Comparison of ENCODE assay signal across 10 cellular contexts in the genomic region with DNA sequence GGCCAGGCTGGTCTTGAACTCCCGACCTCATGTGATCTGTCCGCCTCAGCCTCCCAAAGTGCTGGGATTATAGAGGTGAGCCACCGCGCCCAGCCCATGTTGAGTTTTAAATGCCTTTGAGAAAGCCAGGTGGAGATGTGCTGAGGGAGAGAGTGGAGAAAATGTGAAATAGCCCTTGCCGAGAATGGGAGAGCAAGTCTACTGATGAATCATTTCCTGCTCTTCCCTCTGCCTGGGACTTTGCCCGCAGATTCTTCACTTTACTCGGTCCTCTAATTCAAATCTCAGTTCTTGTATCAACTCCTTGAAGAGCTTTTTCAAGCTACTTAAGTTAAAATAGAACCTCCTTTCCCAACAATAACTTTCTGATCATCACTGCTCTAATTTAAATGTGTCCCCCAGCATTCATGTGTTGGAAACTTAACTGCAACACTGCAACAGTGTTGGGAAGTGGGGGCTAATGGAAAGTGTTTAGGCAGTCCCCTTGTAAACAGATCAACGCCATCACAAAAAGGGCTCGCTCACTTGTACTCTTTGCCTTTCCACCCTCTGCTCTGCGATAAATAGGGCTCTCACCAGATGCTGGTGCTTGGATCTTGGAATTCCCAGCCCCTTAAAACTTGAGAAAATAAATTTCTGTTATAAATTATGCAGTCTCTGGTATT. TPM values are rescaled to one million over a fixed set of nuclear protein-coding genes. Genes with fewer than 3 reads are reported as not detected.
DNase-seq lines count a peak whose midpoint lies in the region; ATAC-seq and TF ChIP-seq lines count a peak whose summit lies in the region.
"Had no signal": no experiment of that assay in that cellular context is flagged by ENCODE, and none has a peak within 500 bp of the region (broad histone marks: within the 10 kb centered on the region; RNA-seq: fewer than 3 reads in every experiment).

No MANE protein-coding gene starts in this region.

- no peak for TF ChIP-seq EP300 in esophagus muscularis mucosa (IDR thresholded peaks at IDR 0.05)

- peaks cover 0 to 7% (median 0%) of the 10 kb centered on the region in 4 donors for H3K4me1 ChIP-seq in Peyer's patch
- H3K4me1 ChIP-seq in esophagus muscularis mucosa: peaks cover 46 to 74% (median 65%) of the 10 kb centered on the region in 4 donors
- peaks cover 15 to 23% of the 10 kb centered on the region in 2 experiments for H3K4me1 ChIP-seq in trophoblast cell (ENCODE audit: control insufficient read depth in 1 of 2, insufficient read depth in 2 of 2, low read length in 2 of 2)

- H3K4me2 ChIP-seq in trophoblast cell (ENCODE audit: low read length): no peak overlapping the region

- H2BK12ac ChIP-seq in trophoblast cell (ENCODE audit: low read length): peak overlapping the region; percentile 95

- no peaks in the 10 kb centered on the region for H3K36me3 ChIP-seq in Peyer's patch
- no peaks in the 10 kb centered on the region for H3K36me3 ChIP-seq in esophagus muscularis mucosa
- H3K36me3 ChIP-seq in trophoblast cell (ENCODE audit: control insufficient read depth in 1 of 2, insufficient read depth in 2 of 2, low read length in 2 of 2): peaks cover 0 to 2% of the 10 kb centered on the region in 2 experiments

- no peak for TF ChIP-seq CTCF in Peyer's patch (IDR thresholded peaks at IDR 0.05)
- TF ChIP-seq CTCF in esophagus muscularis mucosa (IDR thresholded peaks at IDR 0.05): no peak

- H2AFZ ChIP-seq in trophoblast cell (ENCODE audit: insufficient read depth, low read length, poor library complexity): no peak overlapping the region

- no peak overlapping the region for H3K23ac ChIP-seq in trophoblast cell (ENCODE audit: low read length)

- DNase-seq in EL: peak; percentile 82
- DNase-seq in Peyer's patch: peak in 1 of 3 donors; percentile 76
- DNase-seq in esophagus muscularis mucosa (ENCODE audit: extremely low spot score): peak; percentile 88
- DNase-seq in trophoblast cell: peak; percentile 74 to 85
- DNase-seq in posterior cingulate gyrus: no peak
- no peak for DNase-seq in NOMO-1 treated with DMSO at 0.1 percent for 48 hours (lab: John Stamatoyannopoulos, UW; ENCODE audit: unreplicated experiment)
- DNase-seq in sciatic nerve (ENCODE audit: low spot score): no peak
- DNase-seq: NCI-H2227 treated with DMSO at 0.1 percent for 48 hours, T-helper 17 cell had no signal

- H3K79me1 ChIP-seq in trophoblast cell (ENCODE audit: low read length): peaks cover 19% of the 10 kb centered on the region

- peak overlapping the region; percentile 84 for H3K18ac ChIP-seq in trophoblast cell (ENCODE audit: low read length)

- peak overlapping the region; percentile 87 for H3K4ac ChIP-seq in trophoblast cell (ENCODE audit: low read depth, low read length)

- H3K27ac ChIP-seq in Peyer's patch: peak overlapping the region; percentile 20 to 76 (median 50)
- H3K27ac ChIP-seq in esophagus muscularis mucosa (replicated peaks in 1 of 4): peak overlapping the region; percentile 72 to 77 (median 74)
- H3K27ac ChIP-seq in trophoblast cell (ENCODE audit: low read depth, low read length): peak overlapping the region; percentile 91

- H3K4me3 ChIP-seq in Peyer's patch (no peak overlapping the region), esophagus muscularis mucosa (no peak overlapping the region), trophoblast cell (ENCODE audit: low read depth, low read length) (no peak overlapping the region)

- no peak overlapping the region for H4K12ac ChIP-seq in trophoblast cell (ENCODE audit: low read depth, low read length)

- no peak overlapping the region for H3K9ac ChIP-seq in trophoblast cell (ENCODE audit: low read length)

- 80% methylated on average over 10 of the region's 10 CpGs for WGBS in esophagus muscularis mucosa
- WGBS in trophoblast cell (ENCODE audit: extremely low coverage, insufficient coverage, insufficient read length): no CpG with 5 or more reads among the region's 10 CpGs

- TF ChIP-seq POLR2A in Peyer's patch (IDR thresholded peaks at IDR 0.05) (no peak), esophagus muscularis mucosa (IDR thresholded peaks at IDR 0.05; ENCODE audit: low read depth) (no peak)

- peak overlapping the region; percentile 82 for H2BK120ac ChIP-seq in trophoblast cell (ENCODE audit: insufficient read depth, low read length, poor library complexity)

- peak overlapping the region; percentile 75 for H4K91ac ChIP-seq in trophoblast cell (ENCODE audit: low read depth, low read length)

- intact Hi-C loops in esophagus muscularis mucosa (cut with DNase I): no loop called here
- intact Hi-C loops in posterior cingulate gyrus (cut with DNase I): no loop called here
- intact Hi-C loops in sciatic nerve (cut with DNase I): no loop called here

- no peaks in the 10 kb centered on the region for H3K27me3 ChIP-seq in Peyer's patch
- no peaks in the 10 kb centered on the region for H3K27me3 ChIP-seq in esophagus muscularis mucosa
- H3K27me3 ChIP-seq in trophoblast cell (ENCODE audit: insufficient read depth, low read length): no peaks in the 10 kb centered on the region

- H3K14ac ChIP-seq in trophoblast cell (ENCODE audit: low read length): peak overlapping the region; percentile 79

- peaks cover 8% of the 10 kb centered on the region for H3K79me2 ChIP-seq in trophoblast cell (ENCODE audit: control insufficient read depth, insufficient read depth, low read length, poor library complexity)

- ATAC-seq in sciatic nerve (no peak), HG02970 (IDR thresholded peaks at IDR 0.05; ENCODE audit: low FRiP score, unreplicated experiment) (no peak)
- ATAC-seq: T-helper 17 cell had no signal

- peak overlapping the region; percentile 86 for H2BK5ac ChIP-seq in trophoblast cell (ENCODE audit: low read depth, low read length, poor library complexity)

- H2AK5ac ChIP-seq in trophoblast cell (ENCODE audit: low read length): peak overlapping the region; percentile 92

- H4K8ac ChIP-seq in trophoblast cell (ENCODE audit: low read depth, low read length): peak overlapping the region; percentile 67

- H3K9me3 ChIP-seq in Peyer's patch: no peaks in the 10 kb centered on the region
- H3K9me3 ChIP-seq in esophagus muscularis mucosa: no peaks in the 10 kb centered on the region
- H3K9me3 ChIP-seq in trophoblast cell (ENCODE audit: insufficient read depth, low read depth, low read length): no peaks in the 10 kb centered on the region

RNA-seq across cellular contexts. Expression of gene OSBPL9, which starts 27.8 kb away (rescaled TPM):
- 100 to 1,000 TPM in 1 of 4 donors, 10 to 100 TPM in 3; 54.1 to 597 (median 69.8) TPM for total RNA-seq in Peyer's patch
- 10 to 100 TPM; 66.8 to 84.5 (median 75.9) TPM for total RNA-seq in esophagus muscularis mucosa
- polyA plus RNA-seq in trophoblast cell (2013): 187 and 189 TPM in 2 replicates
- total RNA-seq in sciatic nerve: 105 TPM

Comparison
In these comparisons a context has a peak if more than half of its experiments do, and no peak if none do; other contexts are left out.
1. DNase-seq: peak in EL (single experiment), esophagus muscularis mucosa (single experiment) and trophoblast cell (2 of 2); none in posterior cingulate gyrus (0 of 10), NOMO-1 treated with DMSO at 0.1 percent for 48 hours (single experiment) and sciatic nerve (single experiment).
2. Peak in every context shown above with its lines, with median percentiles within 50 percentile points of each other: H3K27ac ChIP-seq.